In genomic region chr17:39141915-39142664, GRCh38 we compare ENCODE assay signal across 2 cellular contexts.
TF ChIP-seq lines count a peak whose summit lies in the region.

No MANE protein-coding gene starts in this region.

TF ChIP-seq in Ishikawa, 13 proteins besides CTCF, POLR2A, EP300 and RAD21:
- TF ChIP-seq TCF12 (IDR thresholded peaks at IDR 0.05; ENCODE audit: low read depth) (no peak), CEBPB (IDR thresholded peaks at IDR 0.05) (peak; percentile 23; the same call in 1 of the 2 replicates), ZBTB7A (IDR thresholded peaks at IDR 0.05; ENCODE audit: low read depth) (no peak)

TF ChIP-seq in H1, 55 proteins besides CTCF, POLR2A, EP300 and RAD21:
- TF ChIP-seq RBBP5 (IDR thresholded peaks at IDR 0.05; ENCODE audit: borderline replicate concordance, low read depth, low read length) = no peak
- 0 out of 2 replicates have a peak, but pooled peaks have one; percentile 2 for TF ChIP-seq CEBPB (IDR thresholded peaks at IDR 0.05; ENCODE audit: low read depth, low read length)
